8 cellular contexts compared by ENCODE assay signal in the genomic region with DNA sequence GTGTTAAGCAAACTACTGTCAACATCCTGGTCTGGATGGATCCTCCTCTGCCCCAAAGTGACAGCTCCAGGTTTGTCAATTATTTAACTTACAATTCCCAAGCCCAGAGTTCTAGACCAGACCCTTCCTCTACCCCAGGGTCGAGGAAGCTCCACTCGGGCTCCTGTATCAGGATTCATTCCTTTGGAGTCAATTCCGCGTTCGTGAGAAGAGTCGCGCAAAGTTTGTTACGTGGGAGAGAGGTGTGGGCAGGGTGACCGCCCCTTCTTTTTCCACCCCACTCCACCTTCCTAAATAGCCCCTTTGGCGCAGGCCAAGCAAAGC. TPM values are rescaled to one million over a fixed set of nuclear protein-coding genes. Genes with fewer than 3 reads are reported as not detected.
DNase-seq lines count a peak whose midpoint lies in the region; ATAC-seq and TF ChIP-seq lines count a peak whose summit lies in the region.

No MANE protein-coding gene starts in this region.

- peak overlapping the region; percentile 93 for H3K4me3 Mint-ChIP-seq in activated T-helper 2 cell treated with anti-CD3 and anti-CD28 coated beads, Interferon-gamma antibody, Interleukin-2, Interleukin-4, amounts not matched to agents 10 μg/mL and 5 μg/mL and 100 μg/mL, durations not matched to agents 14 hours and 24 hours and 36 hours (ENCODE audit: low read depth)
- peak overlapping the region; percentile 84 for H3K4me3 Mint-ChIP-seq in stimulated activated memory B cell treated with anti-CD40 and anti-IgM and Interleukin-4, amounts not matched to agents 10 μg/mL and 1 μg/mL and 100 μg/mL, for 72 hours

- H3K4me3 ChIP-seq in iPS-18c (ENCODE audit: insufficient read depth, low read depth, low read length) = peak overlapping the region; percentile 97

- H3K27me3 ChIP-seq in foreskin keratinocyte = no peaks in the 10 kb centered on the region

- H3K4me1 ChIP-seq in foreskin keratinocyte = peaks cover 13% of the 10 kb centered on the region

- no peak for ATAC-seq in stimulated activated memory B cell treated with anti-CD40 and anti-IgM and Interleukin-4, amounts not matched to agents 10 μg/mL and 1 μg/mL and 100 μg/mL, for 72 hours
- ATAC-seq in foreskin keratinocyte = no peak

- H3K36me3 Mint-ChIP-seq in activated T-helper 2 cell treated with anti-CD3 and anti-CD28 coated beads, Interferon-gamma antibody, Interleukin-2, Interleukin-4, amounts not matched to agents 10 μg/mL and 5 μg/mL and 100 μg/mL, durations not matched to agents 14 hours and 24 hours and 36 hours (ENCODE audit: low read depth) = peaks cover 3% of the 10 kb centered on the region
- H3K36me3 Mint-ChIP-seq in stimulated activated memory B cell treated with anti-CD40 and anti-IgM and Interleukin-4, amounts not matched to agents 10 μg/mL and 1 μg/mL and 100 μg/mL, for 72 hours = peaks cover 5% of the 10 kb centered on the region

- H3K27me3 Mint-ChIP-seq in activated T-helper 2 cell treated with anti-CD3 and anti-CD28 coated beads, Interferon-gamma antibody, Interleukin-2, Interleukin-4, amounts not matched to agents 10 μg/mL and 5 μg/mL and 100 μg/mL, durations not matched to agents 14 hours and 24 hours and 36 hours (ENCODE audit: low read depth) = no peaks in the 10 kb centered on the region
- H3K27me3 Mint-ChIP-seq in stimulated activated memory B cell treated with anti-CD40 and anti-IgM and Interleukin-4, amounts not matched to agents 10 μg/mL and 1 μg/mL and 100 μg/mL, for 72 hours = no peaks in the 10 kb centered on the region

- peaks cover 6% of the 10 kb centered on the region for H3K9me3 Mint-ChIP-seq in activated T-helper 2 cell treated with anti-CD3 and anti-CD28 coated beads, Interferon-gamma antibody, Interleukin-2, Interleukin-4, amounts not matched to agents 10 μg/mL and 5 μg/mL and 100 μg/mL, durations not matched to agents 14 hours and 24 hours and 36 hours
- H3K9me3 Mint-ChIP-seq in stimulated activated memory B cell treated with anti-CD40 and anti-IgM and Interleukin-4, amounts not matched to agents 10 μg/mL and 1 μg/mL and 100 μg/mL, for 72 hours = peaks cover 4% of the 10 kb centered on the region

- H3K27ac ChIP-seq in foreskin keratinocyte = no peak overlapping the region

- intact Hi-C loops in activated T-helper 2 cell treated with anti-CD3 and anti-CD28 coated beads, Interferon-gamma antibody, Interleukin-2, Interleukin-4, amounts not matched to agents 10 μg/mL and 5 μg/mL and 100 μg/mL, durations not matched to agents 14 hours and 24 hours and 36 hours (cut with micrococcal nuclease) = loop anchor here (1.0 to 5.0 kb wide), 4 partner anchors 14 to 591 kb away; a partner anchor contains a TSS

- no peaks in the 10 kb centered on the region for H3K9me3 ChIP-seq in iPS-18c (ENCODE audit: control insufficient read depth, insufficient read depth, low read length)

- H3K27ac Mint-ChIP-seq in activated T-helper 2 cell treated with anti-CD3 and anti-CD28 coated beads, Interferon-gamma antibody, Interleukin-2, Interleukin-4, amounts not matched to agents 10 μg/mL and 5 μg/mL and 100 μg/mL, durations not matched to agents 14 hours and 24 hours and 36 hours = peak overlapping the region; percentile 83
- H3K27ac Mint-ChIP-seq in stimulated activated memory B cell treated with anti-CD40 and anti-IgM and Interleukin-4, amounts not matched to agents 10 μg/mL and 1 μg/mL and 100 μg/mL, for 72 hours = peak overlapping the region; percentile 67

- no peak for TF ChIP-seq CTCF in foreskin keratinocyte (conservative IDR thresholded peaks at IDR 0.05)

- H3K4me1 Mint-ChIP-seq in activated T-helper 2 cell treated with anti-CD3 and anti-CD28 coated beads, Interferon-gamma antibody, Interleukin-2, Interleukin-4, amounts not matched to agents 10 μg/mL and 5 μg/mL and 100 μg/mL, durations not matched to agents 14 hours and 24 hours and 36 hours (ENCODE audit: low read depth) = peaks cover 39% of the 10 kb centered on the region
- H3K4me1 Mint-ChIP-seq in stimulated activated memory B cell treated with anti-CD40 and anti-IgM and Interleukin-4, amounts not matched to agents 10 μg/mL and 1 μg/mL and 100 μg/mL, for 72 hours = peaks cover 56% of the 10 kb centered on the region

- peak; percentile 4 for DNase-seq in HT1080 (ENCODE audit: low read depth)
- DNase-seq in activated T-helper 2 cell treated with anti-CD3 and anti-CD28 coated beads, Interferon-gamma antibody, Interleukin-2, Interleukin-4, amounts not matched to agents 10 μg/mL and 5 μg/mL and 100 μg/mL, durations not matched to agents 14 hours and 24 hours and 36 hours (ENCODE audit: low spot score) = no peak
- no peak for DNase-seq in NCI-H524 (lab: John Stamatoyannopoulos, UW)
- DNase-seq in foreskin keratinocyte = no peak
- no peak for DNase-seq in NCI-H2107 (lab: John Stamatoyannopoulos, UW)
- no peak for DNase-seq in amniotic stem cell (lab: John Stamatoyannopoulos, UW)

RNA-seq across cellular contexts. Expression of a gene that starts 0.5 kb away (rescaled TPM):
- total RNA-seq in HT1080 (2014; rRNA removed; shearing (Covaris generic)) = 28.3 and 28.5 TPM in 2 replicates
- polyA plus RNA-seq in HT1080 (2015; cell fraction: cytosol; rRNA removed) = 21.8 and 31.6 TPM in 2 replicates
- 65.3 and 66.3 TPM in 2 replicates for polyA plus RNA-seq in HT1080 (2015; cell fraction: nucleus; rRNA removed)
- total RNA-seq in activated T-helper 2 cell treated with anti-CD3 and anti-CD28 coated beads, Interferon-gamma antibody, Interleukin-2, Interleukin-4, amounts not matched to agents 10 μg/mL and 5 μg/mL and 100 μg/mL, durations not matched to agents 14 hours and 24 hours and 36 hours = 51.7 and 52.6 TPM in 2 replicates
- total RNA-seq in foreskin keratinocyte = 26.2 and 34.7 TPM in 2 replicates
- 5.6 TPM in 2 replicates for polyA plus RNA-seq in foreskin keratinocyte
